ENCODE assay signal across 13 cellular contexts in the genomic region with DNA sequence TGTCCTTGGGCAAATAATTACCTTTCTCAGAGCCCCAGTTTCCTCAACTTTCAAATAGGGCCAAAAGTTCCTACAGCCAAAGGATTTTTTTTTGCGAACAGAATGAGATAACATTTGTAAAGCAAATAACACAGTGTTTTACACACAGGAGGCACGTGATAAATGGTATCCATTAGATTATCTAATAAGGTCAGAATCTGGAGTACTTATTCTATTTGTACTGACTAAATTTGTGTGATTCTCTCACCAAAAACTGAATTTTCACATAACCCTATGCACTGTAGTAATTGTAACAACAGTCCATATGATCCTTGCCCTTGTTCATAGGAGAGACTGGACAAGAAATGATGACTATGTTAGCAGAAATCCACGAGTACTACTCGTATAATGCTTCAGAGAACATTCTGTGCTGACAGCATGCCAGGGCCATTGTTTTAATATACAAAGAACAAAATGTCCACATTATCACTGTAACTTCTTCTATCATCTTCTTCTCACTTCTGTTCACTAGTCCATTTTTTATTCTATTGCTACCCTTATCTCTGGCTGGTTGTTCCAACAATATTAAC. TPM values are rescaled to one million over a fixed set of nuclear protein-coding genes. Genes with fewer than 3 reads are reported as not detected.
DNase-seq lines count a peak whose midpoint lies in the region; ATAC-seq and TF ChIP-seq lines count a peak whose summit lies in the region.
"Had no signal": no experiment of that assay in that cellular context is flagged by ENCODE, and none has a peak within 500 bp of the region (broad histone marks: within the 10 kb centered on the region; RNA-seq: fewer than 3 reads in every experiment).

No MANE protein-coding gene starts in this region.

- TF ChIP-seq POLR2A in breast epithelium (IDR thresholded peaks at IDR 0.05) (no peak), esophagus muscularis mucosa (IDR thresholded peaks at IDR 0.05; ENCODE audit: low read depth) (no peak), right lobe of liver (IDR thresholded peaks at IDR 0.05) (no peak), upper lobe of left lung (IDR thresholded peaks at IDR 0.05) (no peak)

- H3K9me3 ChIP-seq in breast epithelium, result no peaks in the 10 kb centered on the region
- no peaks in the 10 kb centered on the region for H3K9me3 ChIP-seq in esophagus muscularis mucosa
- H3K9me3 ChIP-seq in right lobe of liver, result no peaks in the 10 kb centered on the region
- no peaks in the 10 kb centered on the region for H3K9me3 ChIP-seq in upper lobe of left lung

- no peaks in the 10 kb centered on the region for H3K9me3 Mint-ChIP-seq in MCF 10A (ENCODE audit: unreplicated experiment)

- H3K27ac Mint-ChIP-seq in MCF 10A (ENCODE audit: low read depth, unreplicated experiment), result peak overlapping the region; percentile 74

- POLR2A ChIA-PET in MCF 10A (lab: Yijun Ruan, JAX), result interaction anchor here (0.8 to 2.7 kb wide), 7 partner anchors 8 to 460 kb away, joined by 3 to 16 read pairs (median 4); a partner anchor contains a TSS

- H3K27ac ChIP-seq in breast epithelium (peak overlapping the region in 1 of 2 donors; percentile 41), esophagus muscularis mucosa (replicated peaks in 1 of 4) (peak overlapping the region; percentile 68 to 86 (median 82)), right lobe of liver (peak overlapping the region in 2 of 3 donors; percentile 67 to 84), upper lobe of left lung (peak overlapping the region; percentile 50 to 73 (median 60))

- intact Hi-C loops in MCF 10A (cut with micrococcal nuclease), result no loop called here
- intact Hi-C loops in breast epithelium (cut with DNase I; ENCODE audit: low total_unique reads), result loop anchor here (5.0 kb wide), 1 partner anchor 91 kb away; no protein-coding TSS in a partner anchor
- intact Hi-C loops in esophagus muscularis mucosa (cut with DNase I), result no loop called here
- intact Hi-C loops in right lobe of liver (cut with DNase I), result no loop called here

- no peaks in the 10 kb centered on the region for H3K36me3 Mint-ChIP-seq in MCF 10A (ENCODE audit: insufficient read depth, unreplicated experiment)

- H3K27me3 Mint-ChIP-seq in MCF 10A (ENCODE audit: insufficient read depth, unreplicated experiment), result no peaks in the 10 kb centered on the region

- WGBS in esophagus muscularis mucosa, result 66% methylated on average over 4 of the region's 4 CpGs
- 25% methylated on average over 4 of the region's 4 CpGs for WGBS in right lobe of liver (ENCODE audit: insufficient coverage, low coverage, low lambda C conversion rate, missing lambda C conversion rate)
- 44 to 54% methylated on average over 4 of the region's 4 CpGs for WGBS in upper lobe of left lung, 2 donors

- CTCF ChIA-PET in MCF 10A (lab: Yijun Ruan, JAX), result interaction anchor here (0.6 to 4.4 kb wide), 3 partner anchors 10 to 168 kb away, joined by 3 to 20 read pairs (median 8); no protein-coding TSS in a partner anchor

- peaks cover 27% of the 10 kb centered on the region for H3K4me1 Mint-ChIP-seq in MCF 10A (ENCODE audit: insufficient read depth, unreplicated experiment)

- BruUV-seq in MCF 10A (replicated peaks; lab: Mats Ljungman, UMichigan), result no TSS peak

- no peak overlapping the region for H3K4me3 ChIP-seq in breast epithelium
- H3K4me3 ChIP-seq in esophagus muscularis mucosa, result no peak overlapping the region
- no peak overlapping the region for H3K4me3 ChIP-seq in right lobe of liver
- H3K4me3 ChIP-seq in upper lobe of left lung, result no peak overlapping the region

- H3K4me1 ChIP-seq in breast epithelium, result no peaks in the 10 kb centered on the region
- peaks cover 19 to 38% (median 32%) of the 10 kb centered on the region in 4 donors for H3K4me1 ChIP-seq in esophagus muscularis mucosa
- H3K4me1 ChIP-seq in right lobe of liver, result peaks cover 0 to 33% (median 7%) of the 10 kb centered on the region in 4 donors
- H3K4me1 ChIP-seq in upper lobe of left lung, result peaks cover 11 to 18% (median 15%) of the 10 kb centered on the region in 4 donors

- no peaks in the 10 kb centered on the region for H3K36me3 ChIP-seq in breast epithelium
- no peaks in the 10 kb centered on the region for H3K36me3 ChIP-seq in esophagus muscularis mucosa
- no peaks in the 10 kb centered on the region for H3K36me3 ChIP-seq in right lobe of liver
- H3K36me3 ChIP-seq in upper lobe of left lung, result no peaks in the 10 kb centered on the region

- TF ChIP-seq CTCF in MCF 10A (IDR thresholded peaks at IDR 0.05; ENCODE audit: unreplicated experiment) (no peak), breast epithelium (IDR thresholded peaks at IDR 0.05) (no peak), esophagus muscularis mucosa (IDR thresholded peaks at IDR 0.05) (no peak), right lobe of liver (IDR thresholded peaks at IDR 0.05) (no peak), upper lobe of left lung (IDR thresholded peaks at IDR 0.05) (no peak)

- TF ChIP-seq EP300 in esophagus muscularis mucosa (IDR thresholded peaks at IDR 0.05) (peak; percentile 97), upper lobe of left lung (IDR thresholded peaks at IDR 0.05) (peak in 2 of 4 donors; percentile 89)

- H3K4me3 Mint-ChIP-seq in MCF 10A (ENCODE audit: unreplicated experiment), result no peak overlapping the region

- no peaks in the 10 kb centered on the region for H3K27me3 ChIP-seq in breast epithelium
- no peaks in the 10 kb centered on the region for H3K27me3 ChIP-seq in esophagus muscularis mucosa
- H3K27me3 ChIP-seq in right lobe of liver, result no peaks in the 10 kb centered on the region
- no peaks in the 10 kb centered on the region for H3K27me3 ChIP-seq in upper lobe of left lung

- DNase-seq in MCF 10A (ENCODE audit: unreplicated experiment) (no peak), breast epithelium (ENCODE audit: low spot score in 2 of 2) (no peak), esophagus muscularis mucosa (ENCODE audit: extremely low spot score) (no peak), right lobe of liver (no peak), upper lobe of left lung (no peak), hepatic stellate cell (ENCODE audit: low spot score) (no peak), SW480 (ENCODE audit: low spot score) (no peak)
- DNase-seq: activated CD4-positive, alpha-beta T cell treated with anti-CD3 and anti-CD28 coated beads, Interleukin-2, amount 50 U/mL, for 4 hours; amygdala; NCI-H82; stimulated activated CD4-positive, alpha-beta T cell treated with anti-CD3 and anti-CD28 coated beads, Interleukin-4, amount 100 ng/mL, for 4 hours; T1000 had no signal

- ATAC-seq in right lobe of liver (peak in 2 of 4 donors; percentile 39 to 78), upper lobe of left lung (ENCODE audit: low FRiP score in 2 of 2) (peak; percentile 19 to 23), HG02642 (IDR thresholded peaks at IDR 0.05; ENCODE audit: poor library complexity, unreplicated experiment) (no peak)

RNA-seq across cellular contexts. Expression of a gene that starts 13.9 kb away (rescaled TPM):
- total RNA-seq in MCF 10A (2022) (10.3 and 12.2 TPM in 2 replicates), breast epithelium (10 to 100 TPM; 19.3 to 30.6 (median 23.7) TPM), esophagus muscularis mucosa (10 to 100 TPM; 41.3 to 71.0 (median 51.5) TPM), right lobe of liver (10 to 100 TPM in 4 of 6 experiments, 1 to 10 TPM in 2; 8.7 to 12.2 (median 11.0) TPM), upper lobe of left lung (10 to 100 TPM in 5 of 6 donors, 1 to 10 TPM in 1; 9.7 to 39.8 (median 24.5) TPM)

RNA-seq across cellular contexts. Expression of a gene that starts 43.8 kb away (rescaled TPM):
- 3.7 and 8.3 TPM in 2 replicates for total RNA-seq in MCF 10A (2022)
- total RNA-seq in breast epithelium, result 1 to 10 TPM in 2 of 3 donors, under 1 TPM in 1; 0.98 to 1.6 (median 1.5) TPM
- total RNA-seq in esophagus muscularis mucosa, result 1 to 10 TPM; 1.2 to 3.0 (median 1.5) TPM
- total RNA-seq in right lobe of liver, result 1 to 10 TPM in 4 of 6 experiments, under 1 TPM in 2; 0.31 to 2.3 (median 2.1) TPM
- 1 to 10 TPM in 4 of 6 donors, under 1 TPM in 2; 0.30 to 6.7 (median 1.8) TPM for total RNA-seq in upper lobe of left lung
